ENCODE assay signal across 8 cellular contexts in the genomic region with DNA sequence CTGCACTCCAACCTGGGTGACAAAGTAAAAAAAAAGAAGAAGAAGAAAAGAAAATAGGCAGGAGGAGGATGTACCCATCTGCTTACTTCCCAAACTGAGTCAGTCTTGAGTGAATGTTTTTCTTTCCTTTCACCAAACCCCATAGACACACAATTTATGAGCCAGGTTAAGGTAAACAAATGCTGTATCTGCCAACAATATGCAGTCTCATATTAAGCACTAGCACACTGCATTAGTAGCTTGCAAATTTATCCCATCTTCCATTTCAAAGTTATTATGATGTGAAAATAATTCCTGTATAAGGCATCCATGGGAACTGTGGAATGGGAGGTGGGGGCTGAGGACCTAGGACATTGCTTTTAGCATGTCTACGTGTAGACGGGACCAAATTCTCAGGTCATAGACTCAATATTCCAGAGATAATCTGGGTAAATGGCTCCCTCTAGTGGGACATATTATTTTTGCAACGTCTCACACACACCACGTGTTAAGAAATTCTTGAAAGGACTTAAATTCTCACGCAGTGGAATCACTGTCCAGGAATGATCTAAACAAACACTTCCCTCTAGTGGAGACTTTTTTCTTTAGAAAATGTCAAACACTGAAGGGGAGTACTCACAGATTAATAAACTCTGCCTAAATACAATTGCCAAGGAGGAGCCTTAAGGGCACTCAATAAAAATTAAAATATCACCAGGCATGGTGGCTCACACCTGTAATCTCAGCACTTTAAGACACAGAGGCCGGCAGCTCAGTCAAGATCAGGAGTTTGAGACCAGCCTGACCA. TPM values are rescaled to one million over a fixed set of nuclear protein-coding genes. Genes with fewer than 3 reads are reported as not detected.
DNase-seq lines count a peak whose midpoint lies in the region; ATAC-seq, FAIRE-seq and TF ChIP-seq lines count a peak whose summit lies in the region.

No MANE protein-coding gene starts in this region.

- peak; percentile 87 for FAIRE-seq in GM19239 (lab: Jason Lieb, UNC)
- FAIRE-seq in endometrium (lab: Jason Lieb, UNC), result peak; percentile 96

- no peaks in the 10 kb centered on the region for H3K36me3 Mint-ChIP-seq in mesothelial cell of epicardium

- intact Hi-C loops in aorta (cut with DNase I), result loop anchor here (2.0 to 10.0 kb wide), 3 partner anchors 432 to 625 kb away; no protein-coding TSS in a partner anchor

- peaks cover 0 to 2% of the 10 kb centered on the region in 2 donors for H3K4me1 ChIP-seq in aorta (ENCODE audit: control insufficient read depth in 1 of 2, insufficient read depth in 2 of 2, low read length in 2 of 2)

- H3K4me3 ChIP-seq in aorta (ENCODE audit: low read length in 2 of 2), result no peak overlapping the region

- H3K27ac Mint-ChIP-seq in mesothelial cell of epicardium, result peak overlapping the region; percentile 89

- no peaks in the 10 kb centered on the region for H3K36me3 ChIP-seq in aorta (ENCODE audit: control insufficient read depth in 1 of 2, insufficient read depth in 2 of 2, low read length in 1 of 2)

- no peaks in the 10 kb centered on the region for H3K27me3 ChIP-seq in aorta (ENCODE audit: control insufficient read depth in 1 of 2, insufficient read depth in 2 of 2, low read length in 1 of 2)

- peaks cover 31% of the 10 kb centered on the region for H3K9me3 Mint-ChIP-seq in mesothelial cell of epicardium

- H3K27ac ChIP-seq in aorta (ENCODE audit: low read depth in 1 of 2, low read length in 2 of 2), result no peak overlapping the region

- H3K27me3 Mint-ChIP-seq in mesothelial cell of epicardium (ENCODE audit: low read depth), result peaks cover 7% of the 10 kb centered on the region

- ATAC-seq in HG03139 (IDR thresholded peaks at IDR 0.05; ENCODE audit: unreplicated experiment), result peak; percentile 73
- peak; percentile 91 for ATAC-seq in aorta (ENCODE audit: low FRiP score)

- H3K4me3 Mint-ChIP-seq in mesothelial cell of epicardium, result no peak overlapping the region

- H3K9me3 ChIP-seq in aorta (ENCODE audit: control insufficient read depth, low read length), result peaks cover 4% of the 10 kb centered on the region

- WGBS in aorta, 2 donors, result 4% methylated on average over 6 of the region's 6 CpGs

- peak; percentile 99 for TF ChIP-seq CTCF in mesothelial cell of epicardium (IDR thresholded peaks at IDR 0.05; ENCODE audit: unreplicated experiment)

- DNase-seq in DMS 273 treated with DMSO at 0.1 percent for 48 hours (lab: John Stamatoyannopoulos, UW), result peak; percentile 58
- DNase-seq in GM19239 (ENCODE audit: insufficient read length, low spot score), result peak; percentile 36
- DNase-seq in NCI-H2107 treated with DMSO at 0.1 percent for 48 hours (lab: John Stamatoyannopoulos, UW; ENCODE audit: unreplicated experiment), result peak; percentile 53
- DNase-seq in T1000 (lab: John Stamatoyannopoulos, UW), result peak; percentile 34
- peak in 1 of 2 experiments; percentile 50 for DNase-seq in mesothelial cell of epicardium (ENCODE audit: low spot score in 2 of 2, unreplicated experiment in 2 of 2)
- DNase-seq in aorta, result no peak

- peaks cover 2% of the 10 kb centered on the region for H3K4me1 Mint-ChIP-seq in mesothelial cell of epicardium

RNA-seq across cellular contexts. Expression of a gene that starts 17.1 kb away (rescaled TPM):
- not detected in 3 replicates for total RNA-seq in mesothelial cell of epicardium
- not detected for total RNA-seq in aorta
- not detected for polyA plus RNA-seq in aorta

RNA-seq across cellular contexts. Expression of a gene that starts 47.3 kb away (rescaled TPM):
- total RNA-seq in mesothelial cell of epicardium (0.13 to 0.29 TPM (median 0.22 TPM) in 3 replicates), aorta (not detected)
- polyA plus RNA-seq in aorta, result not detected

Comparison
In these comparisons a context has a peak if more than half of its experiments do, and no peak if none do; other contexts are left out.
1. DNase-seq: peak in DMS 273 treated with DMSO at 0.1 percent for 48 hours (single experiment), GM19239 (single experiment), NCI-H2107 treated with DMSO at 0.1 percent for 48 hours (single experiment) and T1000 (single experiment); none in aorta (0 of 2).